In the genomic region with DNA sequence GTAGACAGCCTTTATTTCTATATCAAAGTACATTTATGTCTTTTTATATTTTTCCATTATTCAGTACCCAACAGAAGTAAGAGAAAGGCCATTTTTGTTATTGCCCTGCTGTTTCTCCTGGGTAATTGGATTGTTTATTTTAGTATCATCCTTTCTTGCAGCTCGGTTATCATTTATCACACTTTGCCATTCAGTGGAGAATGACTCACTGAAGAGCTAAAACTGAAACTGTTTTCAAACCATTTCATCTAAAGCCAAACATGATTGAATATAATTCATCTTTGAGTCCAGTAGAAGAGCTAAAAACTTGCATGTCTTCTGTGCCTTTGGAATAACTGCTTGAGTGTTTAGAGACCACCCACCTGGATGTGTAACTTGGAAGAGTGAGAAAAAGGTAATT, we compare ENCODE assay signal across 1 cellular context.
A peak's percentile ranks its signal among the peaks of the same experiment; 100 is the strongest.
TF ChIP-seq lines count a peak whose summit lies in the region.

No MANE protein-coding gene starts in this region.

TF ChIP-seq in GM12878, 131 proteins besides CTCF, POLR2A, EP300 and RAD21 (continued from another document):
- TF ChIP-seq, protein P1, sequence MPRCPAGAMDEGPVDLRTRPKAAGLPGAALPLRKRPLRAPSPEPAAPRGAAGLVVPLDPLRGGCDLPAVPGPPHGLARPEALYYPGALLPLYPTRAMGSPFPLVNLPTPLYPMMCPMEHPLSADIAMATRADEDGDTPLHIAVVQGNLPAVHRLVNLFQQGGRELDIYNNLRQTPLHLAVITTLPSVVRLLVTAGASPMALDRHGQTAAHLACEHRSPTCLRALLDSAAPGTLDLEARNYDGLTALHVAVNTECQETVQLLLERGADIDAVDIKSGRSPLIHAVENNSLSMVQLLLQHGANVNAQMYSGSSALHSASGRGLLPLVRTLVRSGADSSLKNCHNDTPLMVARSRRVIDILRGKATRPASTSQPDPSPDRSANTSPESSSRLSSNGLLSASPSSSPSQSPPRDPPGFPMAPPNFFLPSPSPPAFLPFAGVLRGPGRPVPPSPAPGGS (IDR thresholded peaks at IDR 0.05; ENCODE audit: borderline replicate concordance, insufficient read depth, low read depth, low read length, poor library complexity, severe bottlenecking), result no peak
- TF ChIP-seq MTA2 (IDR thresholded peaks at IDR 0.05; ENCODE audit: low read depth), result 0 out of 2 replicates have a peak, but pooled peaks have one; percentile 51
- no peak for TF ChIP-seq SRF (IDR thresholded peaks at IDR 0.05; ENCODE audit: low read depth in 2 of 2, low read length in 2 of 2)
